In genomic region chr2:20212871-20213503, GRCh38 we compare ENCODE assay signal across 1 cellular context.
TF ChIP-seq lines count a peak whose summit lies in the region.

No MANE protein-coding gene starts in this region.

TF ChIP-seq in endothelial cell of umbilical vein, 7 proteins besides CTCF, POLR2A, EP300 and RAD21 (continued from another document):
- TF ChIP-seq MAX (IDR thresholded peaks at IDR 0.05; ENCODE audit: insufficient read depth, insufficient read length) (no peak), GATA2 (IDR thresholded peaks at IDR 0.05; ENCODE audit: insufficient read depth, insufficient read length, low read depth, low read length) (no peak), MYC (IDR thresholded peaks at IDR 0.05; ENCODE audit: low read depth, low read length) (no peak), POLR2AphosphoS5 (IDR thresholded peaks at IDR 0.05; ENCODE audit: insufficient read depth, low read depth, low read length) (no peak)
